ENCODE assay signal across 9 cellular contexts in the genomic region with DNA sequence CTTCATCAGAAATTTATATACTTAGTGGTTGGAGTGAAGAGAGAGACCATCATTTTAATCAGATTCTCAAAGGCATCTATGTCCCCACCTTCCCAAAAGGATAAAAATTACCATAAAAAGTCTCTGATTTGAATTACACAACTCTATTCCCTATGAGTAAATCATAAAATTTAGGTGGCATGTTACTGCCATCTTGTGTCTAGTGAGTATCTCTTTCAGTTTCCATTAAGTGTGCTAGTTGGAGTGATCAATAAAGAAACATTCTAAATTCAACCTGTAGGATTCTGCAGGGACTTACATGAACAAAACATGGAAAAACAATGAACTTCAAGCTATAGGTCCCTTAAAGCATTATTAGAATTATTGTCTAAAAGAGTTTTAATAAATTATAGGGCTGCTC.
DNase-seq lines count a peak whose midpoint lies in the region; ATAC-seq and TF ChIP-seq lines count a peak whose summit lies in the region.
"Had no signal": no experiment of that assay in that cellular context is flagged by ENCODE, and none has a peak within 500 bp of the region (broad histone marks: within the 10 kb centered on the region; RNA-seq: fewer than 3 reads in every experiment).

No MANE protein-coding gene starts in this region.

- peak; percentile 72 for DNase-seq in AG10803 (ENCODE audit: low read depth)
- peak; percentile 76 for DNase-seq in LHCN-M2 (ENCODE audit: low read depth)
- peak; percentile 82 for DNase-seq in adipocyte (ENCODE audit: low read depth)
- DNase-seq in kidney epithelial cell (ENCODE audit: low read depth), result no peak
- DNase-seq in NCI-H2029 (lab: John Stamatoyannopoulos, UW), result no peak
- DNase-seq in stimulated activated naive B cell treated with anti-CD40 and anti-IgM and Interleukin-4, amounts not matched to agents 10 μg/mL and 1 μg/mL and 100 μg/mL, for 72 hours, result no peak
- DNase-seq: anterior cingulate cortex had no signal

- H3K4me3 Mint-ChIP-seq in stimulated activated naive B cell treated with anti-CD40 and anti-IgM and Interleukin-4, amounts not matched to agents 10 μg/mL and 1 μg/mL and 100 μg/mL, for 72 hours, result no peak overlapping the region

- H3K36me3 ChIP-seq in adipocyte (ENCODE audit: control insufficient read depth, insufficient read depth, low read length, severe bottlenecking) (no peaks in the 10 kb centered on the region), kidney epithelial cell (ENCODE audit: control insufficient read depth, insufficient read depth, low read length) (no peaks in the 10 kb centered on the region)

- H3K4me1 Mint-ChIP-seq in stimulated activated naive B cell treated with anti-CD40 and anti-IgM and Interleukin-4, amounts not matched to agents 10 μg/mL and 1 μg/mL and 100 μg/mL, for 72 hours, result no peaks in the 10 kb centered on the region

- no peaks in the 10 kb centered on the region for H3K9me3 ChIP-seq in adipocyte (ENCODE audit: control insufficient read depth, low read length)

- H3K36me3 Mint-ChIP-seq in stimulated activated naive B cell treated with anti-CD40 and anti-IgM and Interleukin-4, amounts not matched to agents 10 μg/mL and 1 μg/mL and 100 μg/mL, for 72 hours, result no peaks in the 10 kb centered on the region

- H3K4me1 ChIP-seq in adipocyte (ENCODE audit: control insufficient read depth, insufficient read depth, low read length), result peaks cover 43% of the 10 kb centered on the region

- TF ChIP-seq CTCF in AG10803 (conservative IDR thresholded peaks at IDR 0.05; ENCODE audit: low read length) (peak; percentile 58), kidney epithelial cell (IDR thresholded peaks at IDR 0.05; ENCODE audit: insufficient read depth, low read length, poor library complexity, severe bottlenecking) (peak; percentile 26)

- no peaks in the 10 kb centered on the region for H3K27me3 Mint-ChIP-seq in stimulated activated naive B cell treated with anti-CD40 and anti-IgM and Interleukin-4, amounts not matched to agents 10 μg/mL and 1 μg/mL and 100 μg/mL, for 72 hours

- H3K4me3 ChIP-seq in AG10803 (ENCODE audit: low read length), result no peak overlapping the region
- H3K4me3 ChIP-seq in adipocyte (ENCODE audit: low read length), result peak overlapping the region; percentile 29
- no peak overlapping the region for H3K4me3 ChIP-seq in kidney epithelial cell (ENCODE audit: low read depth, low read length)

- H3K27ac Mint-ChIP-seq in stimulated activated naive B cell treated with anti-CD40 and anti-IgM and Interleukin-4, amounts not matched to agents 10 μg/mL and 1 μg/mL and 100 μg/mL, for 72 hours, result no peak overlapping the region

- peak overlapping the region; percentile 53 for H3K9ac ChIP-seq in adipocyte (ENCODE audit: low read length)

- no peaks in the 10 kb centered on the region for H3K27me3 ChIP-seq in adipocyte (replicated peaks; ENCODE audit: control insufficient read depth, insufficient read depth, low read length)
- H3K27me3 ChIP-seq in kidney epithelial cell (ENCODE audit: control insufficient read depth, insufficient read depth, low read length), result no peaks in the 10 kb centered on the region

- ATAC-seq in stimulated activated naive B cell treated with anti-CD40 and anti-IgM and Interleukin-4, amounts not matched to agents 10 μg/mL and 1 μg/mL and 100 μg/mL, for 72 hours (replicated peaks), result no peak
- ATAC-seq in GM18870 (IDR thresholded peaks at IDR 0.05; ENCODE audit: unreplicated experiment), result no peak
- no peak for ATAC-seq in GM18907 (IDR thresholded peaks at IDR 0.05; ENCODE audit: unreplicated experiment)

- no peaks in the 10 kb centered on the region for H3K9me3 Mint-ChIP-seq in stimulated activated naive B cell treated with anti-CD40 and anti-IgM and Interleukin-4, amounts not matched to agents 10 μg/mL and 1 μg/mL and 100 μg/mL, for 72 hours

Comparison
In these comparisons a context has a peak if more than half of its experiments do, and no peak if none do; other contexts are left out.
1. DNase-seq: peak in AG10803 (single experiment), LHCN-M2 (single experiment) and adipocyte (single experiment); none in kidney epithelial cell (single experiment), NCI-H2029 (single experiment) and stimulated activated naive B cell treated with anti-CD40 and anti-IgM and Interleukin-4, amounts not matched to agents 10 μg/mL and 1 μg/mL and 100 μg/mL, for 72 hours (single experiment).